In the genomic region with DNA sequence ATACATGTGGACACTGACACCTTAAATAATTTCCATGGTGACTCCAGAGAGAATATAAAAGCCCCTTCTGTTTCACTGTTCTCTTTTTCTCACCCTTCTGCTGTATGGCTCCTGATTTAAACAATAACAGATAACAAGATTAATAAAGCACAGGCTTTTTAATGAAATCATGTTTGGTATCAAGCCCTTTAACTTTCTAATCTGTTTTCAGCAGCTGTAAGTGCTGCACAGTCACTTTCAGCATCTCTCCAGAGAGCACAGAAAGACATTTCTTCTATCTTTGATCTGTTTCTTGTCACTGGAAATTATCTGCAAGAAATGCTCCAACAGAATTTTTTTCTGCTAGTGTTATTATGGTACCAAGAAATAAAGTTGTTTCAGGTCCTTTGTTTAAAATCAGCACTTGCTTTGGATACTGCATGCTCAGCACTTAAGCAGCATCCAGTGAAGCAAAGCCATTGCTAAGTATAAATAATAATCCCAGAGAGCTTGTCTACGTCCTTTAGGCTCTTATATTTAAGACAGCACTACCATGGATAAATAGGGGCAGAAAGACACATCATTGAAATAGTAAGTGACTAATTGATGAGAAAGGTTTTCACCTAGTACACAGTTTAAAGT, we compare ENCODE assay signal across 1 cellular context.
TF ChIP-seq lines count a peak whose summit lies in the region.

No MANE protein-coding gene starts in this region.

TF ChIP-seq in IMR-90, 13 proteins besides CTCF, POLR2A, EP300 and RAD21 (continued from another document):
- no peak for TF ChIP-seq RCOR1 (IDR thresholded peaks at IDR 0.05; ENCODE audit: insufficient replicate concordance, low read length)
- TF ChIP-seq, protein P1, sequence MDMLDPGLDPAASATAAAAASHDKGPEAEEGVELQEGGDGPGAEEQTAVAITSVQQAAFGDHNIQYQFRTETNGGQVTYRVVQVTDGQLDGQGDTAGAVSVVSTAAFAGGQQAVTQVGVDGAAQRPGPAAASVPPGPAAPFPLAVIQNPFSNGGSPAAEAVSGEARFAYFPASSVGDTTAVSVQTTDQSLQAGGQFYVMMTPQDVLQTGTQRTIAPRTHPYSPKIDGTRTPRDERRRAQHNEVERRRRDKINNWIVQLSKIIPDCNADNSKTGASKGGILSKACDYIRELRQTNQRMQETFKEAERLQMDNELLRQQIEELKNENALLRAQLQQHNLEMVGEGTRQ (IDR thresholded peaks at IDR 0.05; ENCODE audit: low read depth, low read length), result no peak
